In the genomic region with DNA sequence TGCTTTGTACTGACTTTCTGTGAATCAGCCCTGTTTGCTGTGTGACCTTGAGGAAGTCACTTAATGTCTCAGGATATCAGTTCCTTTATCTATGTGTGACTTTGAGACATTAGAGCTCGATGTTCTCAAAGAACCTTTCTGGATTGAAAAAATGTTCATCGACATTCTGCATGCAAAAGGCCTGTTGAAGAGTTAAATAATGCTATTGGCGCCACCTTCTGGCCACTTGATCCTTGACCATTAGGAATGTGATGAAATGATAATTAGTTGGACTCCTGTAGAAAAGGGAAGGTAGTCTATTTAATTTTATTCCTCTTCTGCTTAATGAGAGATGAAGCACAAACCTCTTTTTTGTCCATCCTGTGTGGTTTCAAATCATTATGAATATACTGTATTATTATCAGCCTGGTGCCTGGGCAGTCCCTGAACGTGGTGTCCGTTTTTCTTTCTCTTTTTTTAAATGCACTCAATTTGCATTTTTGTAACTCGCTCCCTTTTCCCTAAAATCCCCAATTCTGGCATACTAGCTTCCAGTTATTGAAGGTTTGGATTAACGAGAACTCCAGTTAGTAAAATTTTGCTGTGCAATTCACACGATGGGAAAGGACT, we compare ENCODE assay signal across 8 cellular contexts.
DNase-seq lines count a peak whose midpoint lies in the region; ATAC-seq, FAIRE-seq and TF ChIP-seq lines count a peak whose summit lies in the region.

No MANE protein-coding gene starts in this region.

- H3K4me3 ChIP-seq in LNCaP clone FGC (ENCODE audit: low read depth, low read length) = no peak overlapping the region
- no peak overlapping the region for H3K4me3 ChIP-seq in astrocyte of the cerebellum (ENCODE audit: low read depth, low read length)

- peak; percentile 73 for DNase-seq in ELR (ENCODE audit: low read depth)
- peak; percentile 39 for DNase-seq in LNCaP clone FGC (ENCODE audit: low read depth)
- peak; percentile 35 for DNase-seq in RCC 7860 (ENCODE audit: low spot score)
- peak; percentile 64 for DNase-seq in astrocyte of the cerebellum (ENCODE audit: low read depth)
- DNase-seq in iPS-NIHi11 (ENCODE audit: low spot score) = peak; percentile 68
- peak; percentile 27 for DNase-seq in stimulated activated CD4-positive, alpha-beta T cell treated with anti-CD3 and anti-CD28 coated beads, Interleukin-1b, Interleukin-23, amount 100 ng/mL, for 48 hours

- ATAC-seq in HG02588 (IDR thresholded peaks at IDR 0.05; ENCODE audit: unreplicated experiment) (no peak), GM21515 (IDR thresholded peaks at IDR 0.05; ENCODE audit: unreplicated experiment) (no peak)

- in situ Hi-C loops in astrocyte of the cerebellum (cut with HindIII; ENCODE audit: low sequenced_read_pairs) = no loop called here

- TF ChIP-seq CTCF in LNCaP clone FGC (IDR thresholded peaks at IDR 0.05; ENCODE audit: control insufficient read depth, extremely low read depth, insufficient read depth) (peak; percentile 78), astrocyte of the cerebellum (IDR thresholded peaks at IDR 0.05; ENCODE audit: low read depth, low read length, missing control alignments) (peak; percentile 55)

- FAIRE-seq in RCC 7860 (lab: Jason Lieb, UNC) = peak; percentile 63
